9 cellular contexts compared by ENCODE assay signal in genomic region chr3:27591811-27592210, GRCh38.
DNase-seq lines count a peak whose midpoint lies in the region; ATAC-seq and TF ChIP-seq lines count a peak whose summit lies in the region.
"Had no signal": no experiment of that assay in that cellular context is flagged by ENCODE, and none has a peak within 500 bp of the region (broad histone marks: within the 10 kb centered on the region; RNA-seq: fewer than 3 reads in every experiment).

No MANE protein-coding gene starts in this region.

- H3K4me3 ChIP-seq in right atrium auricular region (no peak overlapping the region), RWPE2 (ENCODE audit: severe bottlenecking) (no peak overlapping the region), uterus (no peak overlapping the region)

- H3K27ac ChIP-seq in right atrium auricular region = peak overlapping the region; percentile 61 to 70
- H3K27ac ChIP-seq in RWPE2 (ENCODE audit: poor library complexity, severe bottlenecking) = peak overlapping the region; percentile 72
- peak overlapping the region; percentile 60 for H3K27ac ChIP-seq in layer of hippocampus (ENCODE audit: low read depth, low read length)
- H3K27ac ChIP-seq in uterus = peak overlapping the region; percentile 70 to 78

- H3K36me3 ChIP-seq in right atrium auricular region (no peaks in the 10 kb centered on the region), RWPE2 (ENCODE audit: low read depth) (no peaks in the 10 kb centered on the region), uterus (no peaks in the 10 kb centered on the region)

- DNase-seq in right atrium auricular region (ENCODE audit: low spot score) = no peak
- DNase-seq in left cardiac atrium = no peak
- no peak for DNase-seq in RWPE2 (ENCODE audit: low spot score)
- DNase-seq in uterus = peak in 1 of 2 donors; percentile 18
- DNase-seq in pons (ENCODE audit: low spot score) = no peak
- no peak for DNase-seq in iPS-NIHi7 (ENCODE audit: extremely low spot score)
- DNase-seq in germinal center (ENCODE audit: low spot score) = no peak
- DNase-seq: cortex of kidney had no signal

- TF ChIP-seq CTCF in right atrium auricular region (IDR thresholded peaks at IDR 0.05) (no peak), RWPE2 (IDR thresholded peaks at IDR 0.05; ENCODE audit: poor library complexity, severe bottlenecking) (no peak), uterus (IDR thresholded peaks at IDR 0.05) (no peak)

- H3K4me1 ChIP-seq in right atrium auricular region = peaks cover 0 to 23% of the 10 kb centered on the region in 2 donors
- H3K4me1 ChIP-seq in RWPE2 (ENCODE audit: insufficient read depth, poor library complexity, severe bottlenecking) = peaks cover 14% of the 10 kb centered on the region
- peaks cover 0 to 13% of the 10 kb centered on the region in 2 donors for H3K4me1 ChIP-seq in uterus

- ATAC-seq in left cardiac atrium = no peak
- no peak for ATAC-seq in RWPE2 (ENCODE audit: low read depth)

- intact Hi-C loops in left cardiac atrium (cut with DNase I) (no loop called here), uterus (cut with DNase I; ENCODE audit: low total_unique reads) (no loop called here)

- TF ChIP-seq POLR2A in uterus (IDR thresholded peaks at IDR 0.05) = no peak

- H3K27me3 ChIP-seq in right atrium auricular region (no peaks in the 10 kb centered on the region), RWPE2 (ENCODE audit: insufficient read depth, poor library complexity, severe bottlenecking) (no peaks in the 10 kb centered on the region), layer of hippocampus (ENCODE audit: control insufficient read depth, insufficient read depth, low read length) (no peaks in the 10 kb centered on the region), uterus (no peaks in the 10 kb centered on the region)

- H3K9me3 ChIP-seq in right atrium auricular region = no peaks in the 10 kb centered on the region
- no peaks in the 10 kb centered on the region for H3K9me3 ChIP-seq in RWPE2 (ENCODE audit: severe bottlenecking)
- H3K9me3 ChIP-seq in uterus = no peaks in the 10 kb centered on the region
